In genomic region chr17:46141645-46142044, GRCh38 we compare ENCODE assay signal across 1 cellular context.
A peak's percentile ranks its signal among the peaks of the same experiment; 100 is the strongest.
TF ChIP-seq lines count a peak whose summit lies in the region.

No MANE protein-coding gene starts in this region.

TF ChIP-seq in GM12878, 131 proteins besides CTCF, POLR2A, EP300 and RAD21 (continued from another document):
- TF ChIP-seq, protein P1, sequence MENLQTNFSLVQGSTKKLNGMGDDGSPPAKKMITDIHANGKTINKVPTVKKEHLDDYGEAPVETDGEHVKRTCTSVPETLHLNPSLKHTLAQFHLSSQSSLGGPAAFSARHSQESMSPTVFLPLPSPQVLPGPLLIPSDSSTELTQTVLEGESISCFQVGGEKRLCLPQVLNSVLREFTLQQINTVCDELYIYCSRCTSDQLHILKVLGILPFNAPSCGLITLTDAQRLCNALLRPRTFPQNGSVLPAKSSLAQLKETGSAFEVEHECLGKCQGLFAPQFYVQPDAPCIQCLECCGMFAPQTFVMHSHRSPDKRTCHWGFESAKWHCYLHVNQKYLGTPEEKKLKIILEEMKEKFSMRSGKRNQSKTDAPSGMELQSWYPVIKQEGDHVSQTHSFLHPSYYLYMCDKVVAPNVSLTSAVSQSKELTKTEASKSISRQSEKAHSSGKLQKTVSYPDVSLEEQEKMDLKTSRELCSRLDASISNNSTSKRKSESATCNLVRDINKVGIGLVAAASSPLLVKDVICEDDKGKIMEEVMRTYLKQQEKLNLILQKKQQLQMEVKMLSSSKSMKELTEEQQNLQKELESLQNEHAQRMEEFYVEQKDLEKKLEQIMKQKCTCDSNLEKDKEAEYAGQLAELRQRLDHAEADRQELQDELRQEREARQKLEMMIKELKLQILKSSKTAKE (IDR thresholded peaks at IDR 0.05; ENCODE audit: low read depth, poor library complexity, severe bottlenecking): peak; percentile 34
- 0 out of 2 replicates have a peak, but pooled peaks have one; percentile 35 for TF ChIP-seq NFIC (IDR thresholded peaks at IDR 0.05; ENCODE audit: low read depth, low read length)
- no peak for TF ChIP-seq CHD1 (IDR thresholded peaks at IDR 0.05; ENCODE audit: low read depth, low read length)
- no peak for TF ChIP-seq TCF3 (IDR thresholded peaks at IDR 0.05; ENCODE audit: borderline replicate concordance, insufficient read depth, low read depth, low read length)
- no peak for TF ChIP-seq ZNF24 (IDR thresholded peaks at IDR 0.05)
- TF ChIP-seq SMARCA5 (IDR thresholded peaks at IDR 0.05): 0 out of 2 replicates have a peak, but pooled peaks have one; percentile 15
- TF ChIP-seq MTA2 (IDR thresholded peaks at IDR 0.05; ENCODE audit: low read depth): no peak
- TF ChIP-seq, protein P2, sequence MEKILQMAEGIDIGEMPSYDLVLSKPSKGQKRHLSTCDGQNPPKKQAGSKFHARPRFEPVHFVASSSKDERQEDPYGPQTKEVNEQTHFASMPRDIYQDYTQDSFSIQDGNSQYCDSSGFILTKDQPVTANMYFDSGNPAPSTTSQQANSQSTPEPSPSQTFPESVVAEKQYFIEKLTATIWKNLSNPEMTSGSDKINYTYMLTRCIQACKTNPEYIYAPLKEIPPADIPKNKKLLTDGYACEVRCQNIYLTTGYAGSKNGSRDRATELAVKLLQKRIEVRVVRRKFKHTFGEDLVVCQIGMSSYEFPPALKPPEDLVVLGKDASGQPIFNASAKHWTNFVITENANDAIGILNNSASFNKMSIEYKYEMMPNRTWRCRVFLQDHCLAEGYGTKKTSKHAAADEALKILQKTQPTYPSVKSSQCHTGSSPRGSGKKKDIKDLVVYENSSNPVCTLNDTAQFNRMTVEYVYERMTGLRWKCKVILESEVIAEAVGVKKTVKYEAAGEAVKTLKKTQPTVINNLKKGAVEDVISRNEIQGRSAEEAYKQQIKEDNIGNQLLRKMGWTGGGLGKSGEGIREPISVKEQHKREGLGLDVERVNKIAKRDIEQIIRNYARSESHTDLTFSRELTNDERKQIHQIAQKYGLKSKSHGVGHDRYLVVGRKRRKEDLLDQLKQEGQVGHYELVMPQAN (conservative IDR thresholded peaks at IDR 0.05): no peak
- TF ChIP-seq, protein P3, sequence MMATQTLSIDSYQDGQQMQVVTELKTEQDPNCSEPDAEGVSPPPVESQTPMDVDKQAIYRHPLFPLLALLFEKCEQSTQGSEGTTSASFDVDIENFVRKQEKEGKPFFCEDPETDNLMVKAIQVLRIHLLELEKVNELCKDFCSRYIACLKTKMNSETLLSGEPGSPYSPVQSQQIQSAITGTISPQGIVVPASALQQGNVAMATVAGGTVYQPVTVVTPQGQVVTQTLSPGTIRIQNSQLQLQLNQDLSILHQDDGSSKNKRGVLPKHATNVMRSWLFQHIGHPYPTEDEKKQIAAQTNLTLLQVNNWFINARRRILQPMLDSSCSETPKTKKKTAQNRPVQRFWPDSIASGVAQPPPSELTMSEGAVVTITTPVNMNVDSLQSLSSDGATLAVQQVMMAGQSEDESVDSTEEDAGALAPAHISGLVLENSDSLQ (IDR thresholded peaks at IDR 0.05): no peak
- TF ChIP-seq, protein P4, sequence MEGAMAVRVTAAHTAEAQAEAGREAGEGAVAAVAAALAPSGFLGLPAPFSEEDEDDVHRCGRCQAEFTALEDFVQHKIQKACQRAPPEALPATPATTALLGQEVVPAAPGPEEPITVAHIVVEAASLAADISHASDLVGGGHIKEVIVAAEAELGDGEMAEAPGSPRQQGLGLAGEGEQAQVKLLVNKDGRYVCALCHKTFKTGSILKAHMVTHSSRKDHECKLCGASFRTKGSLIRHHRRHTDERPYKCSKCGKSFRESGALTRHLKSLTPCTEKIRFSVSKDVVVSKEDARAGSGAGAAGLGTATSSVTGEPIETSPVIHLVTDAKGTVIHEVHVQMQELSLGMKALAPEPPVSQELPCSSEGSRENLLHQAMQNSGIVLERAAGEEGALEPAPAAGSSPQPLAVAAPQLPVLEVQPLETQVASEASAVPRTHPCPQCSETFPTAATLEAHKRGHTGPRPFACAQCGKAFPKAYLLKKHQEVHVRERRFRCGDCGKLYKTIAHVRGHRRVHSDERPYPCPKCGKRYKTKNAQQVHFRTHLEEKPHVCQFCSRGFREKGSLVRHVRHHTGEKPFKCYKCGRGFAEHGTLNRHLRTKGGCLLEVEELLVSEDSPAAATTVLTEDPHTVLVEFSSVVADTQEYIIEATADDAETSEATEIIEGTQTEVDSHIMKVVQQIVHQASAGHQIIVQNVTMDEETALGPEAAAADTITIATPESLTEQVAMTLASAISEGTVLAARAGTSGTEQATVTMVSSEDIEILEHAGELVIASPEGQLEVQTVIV (IDR thresholded peaks at IDR 0.05; ENCODE audit: borderline replicate concordance, partially characterized antibody): no peak
- TF ChIP-seq EZH2 (IDR thresholded peaks at IDR 0.05; ENCODE audit: borderline replicate concordance, control insufficient read depth, low read depth, low read length): no peak
- TF ChIP-seq, protein P5, sequence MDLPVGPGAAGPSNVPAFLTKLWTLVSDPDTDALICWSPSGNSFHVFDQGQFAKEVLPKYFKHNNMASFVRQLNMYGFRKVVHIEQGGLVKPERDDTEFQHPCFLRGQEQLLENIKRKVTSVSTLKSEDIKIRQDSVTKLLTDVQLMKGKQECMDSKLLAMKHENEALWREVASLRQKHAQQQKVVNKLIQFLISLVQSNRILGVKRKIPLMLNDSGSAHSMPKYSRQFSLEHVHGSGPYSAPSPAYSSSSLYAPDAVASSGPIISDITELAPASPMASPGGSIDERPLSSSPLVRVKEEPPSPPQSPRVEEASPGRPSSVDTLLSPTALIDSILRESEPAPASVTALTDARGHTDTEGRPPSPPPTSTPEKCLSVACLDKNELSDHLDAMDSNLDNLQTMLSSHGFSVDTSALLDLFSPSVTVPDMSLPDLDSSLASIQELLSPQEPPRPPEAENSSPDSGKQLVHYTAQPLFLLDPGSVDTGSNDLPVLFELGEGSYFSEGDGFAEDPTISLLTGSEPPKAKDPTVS (IDR thresholded peaks at IDR 0.05; ENCODE audit: low read depth, low read length): no peak
- TF ChIP-seq PRDM15 (CRISPR knock-in tag; IDR thresholded peaks at IDR 0.05): no peak
